Comparison of ENCODE assay signal across 1 cellular context in genomic region chr7:114886241-114886640, GRCh38.
TF ChIP-seq lines count a peak whose summit lies in the region.

No MANE protein-coding gene starts in this region.

TF ChIP-seq in IMR-90, 13 proteins besides CTCF, POLR2A, EP300 and RAD21 (continued from another document):
- no peak for TF ChIP-seq RCOR1 (IDR thresholded peaks at IDR 0.05; ENCODE audit: insufficient replicate concordance, low read length)
- TF ChIP-seq MAZ (IDR thresholded peaks at IDR 0.05; ENCODE audit: borderline replicate concordance, low read depth, low read length), result no peak
- TF ChIP-seq FOS (IDR thresholded peaks at IDR 0.05; ENCODE audit: low read depth, low read length), result no peak
- TF ChIP-seq BHLHE40 (IDR thresholded peaks at IDR 0.05; ENCODE audit: low read depth, low read length), result no peak
